ENCODE assay signal across 15 cellular contexts in the genomic region with DNA sequence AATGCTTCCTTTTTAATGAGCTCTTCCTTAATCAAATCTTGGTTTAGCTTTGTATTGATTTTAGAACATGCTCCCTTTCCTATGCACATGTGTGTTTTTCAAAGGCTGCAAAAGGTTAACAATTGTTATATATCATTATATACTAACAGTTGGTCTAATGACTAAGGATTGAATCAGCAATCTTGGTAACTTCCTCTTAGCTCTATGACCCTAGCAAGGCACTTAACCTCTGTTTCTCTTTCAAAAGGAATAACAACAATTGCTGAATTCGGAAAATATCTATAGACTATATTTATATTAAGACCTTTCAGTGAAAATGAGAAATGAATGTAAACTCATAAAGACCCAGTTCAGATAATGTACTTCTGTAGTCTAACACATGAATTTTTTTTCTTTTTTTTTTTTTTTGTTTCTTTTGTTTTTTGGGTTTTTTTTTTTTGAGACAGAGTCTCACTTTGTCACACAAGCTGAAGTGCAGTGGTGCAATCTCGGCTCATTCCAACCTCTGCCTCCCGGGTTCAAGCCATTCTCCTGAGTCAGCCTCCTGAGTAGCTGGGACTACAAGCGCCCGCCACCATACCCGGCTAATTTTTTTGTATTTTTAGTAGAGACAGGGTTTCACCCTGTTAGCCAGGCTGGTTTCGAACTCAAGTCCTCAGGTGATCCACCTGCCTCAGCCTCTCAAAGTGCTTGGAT. TPM values are rescaled to one million over a fixed set of nuclear protein-coding genes. Genes with fewer than 3 reads are reported as not detected.
A peak's percentile ranks its signal among the peaks of the same experiment; 100 is the strongest.
DNase-seq lines count a peak whose midpoint lies in the region; ATAC-seq, FAIRE-seq and TF ChIP-seq lines count a peak whose summit lies in the region.
"Had no signal": no experiment of that assay in that cellular context is flagged by ENCODE, and none has a peak within 500 bp of the region (broad histone marks: within the 10 kb centered on the region; RNA-seq: fewer than 3 reads in every experiment).

No MANE protein-coding gene starts in this region.

- peaks cover 13% of the 10 kb centered on the region for H3K27me3 Mint-ChIP-seq in stimulated activated naive CD8-positive, alpha-beta T cell treated with anti-CD3 and anti-CD28 coated beads, Interleukin-15, amount 100 ng/mL, for 72 hours

- H2AFZ ChIP-seq in trophoblast cell (ENCODE audit: insufficient read depth, low read length, poor library complexity): no peak overlapping the region

- H4K91ac ChIP-seq in trophoblast cell (ENCODE audit: low read depth, low read length): no peak overlapping the region

- no peak overlapping the region for H3K9ac ChIP-seq in trophoblast cell (ENCODE audit: low read length)

- no peaks in the 10 kb centered on the region for H3K27me3 ChIP-seq in bronchial epithelial cell (ENCODE audit: control insufficient read depth, insufficient read depth, low read length)
- no peaks in the 10 kb centered on the region for H3K27me3 ChIP-seq in trophoblast cell (ENCODE audit: insufficient read depth, low read length)

- no peaks in the 10 kb centered on the region for H3K9me3 Mint-ChIP-seq in stimulated activated naive CD8-positive, alpha-beta T cell treated with anti-CD3 and anti-CD28 coated beads, Interleukin-15, amount 100 ng/mL, for 72 hours

- no peak overlapping the region for H3K4me3 Mint-ChIP-seq in stimulated activated naive CD8-positive, alpha-beta T cell treated with anti-CD3 and anti-CD28 coated beads, Interleukin-15, amount 100 ng/mL, for 72 hours
- H3K4me3 Mint-ChIP-seq: activated CD8-positive, alpha-beta T cell treated with anti-CD3 and anti-CD28 coated beads, Interleukin-2, amount 10 ng/mL, durations not matched to agents 7 days and 5 days; activated naive CD4-positive, alpha-beta T cell treated with anti-CD3 and anti-CD28 coated beads, Interleukin-2, amount 50 U/mL, for 24 hours had no signal

- TF ChIP-seq CTCF in bronchial epithelial cell (IDR thresholded peaks at IDR 0.05; ENCODE audit: insufficient read depth, low read length, severe bottlenecking): no peak

- H3K27ac Mint-ChIP-seq in stimulated activated naive CD8-positive, alpha-beta T cell treated with anti-CD3 and anti-CD28 coated beads, Interleukin-15, amount 100 ng/mL, for 72 hours: no peak overlapping the region
- H3K27ac Mint-ChIP-seq: activated CD8-positive, alpha-beta T cell treated with anti-CD3 and anti-CD28 coated beads, Interleukin-2, amount 10 ng/mL, durations not matched to agents 7 days and 5 days; activated naive CD4-positive, alpha-beta T cell treated with anti-CD3 and anti-CD28 coated beads, Interleukin-2, amount 50 U/mL, for 24 hours had no signal

- FAIRE-seq in H54 (lab: Jason Lieb, UNC): peak; percentile 73
- no peak for FAIRE-seq in bronchial epithelial cell (lab: Jason Lieb, UNC)

- H3K4me3 ChIP-seq in bronchial epithelial cell (ENCODE audit: low read depth, low read length) (no peak overlapping the region), trophoblast cell (ENCODE audit: low read depth, low read length) (no peak overlapping the region)
- H3K4me3 ChIP-seq: lung had no signal

- H3K23ac ChIP-seq in trophoblast cell (ENCODE audit: low read length): no peak overlapping the region

- no peak overlapping the region for H2BK5ac ChIP-seq in trophoblast cell (ENCODE audit: low read depth, low read length, poor library complexity)

- H4K12ac ChIP-seq in trophoblast cell (ENCODE audit: low read depth, low read length): no peak overlapping the region

- no peak overlapping the region for H3K14ac ChIP-seq in trophoblast cell (ENCODE audit: low read length)

- ATAC-seq in GM19351 (IDR thresholded peaks at IDR 0.05; ENCODE audit: unreplicated experiment): no peak
- ATAC-seq in stimulated activated naive CD8-positive, alpha-beta T cell treated with anti-CD3 and anti-CD28 coated beads, Interleukin-15, amount 100 ng/mL, for 72 hours: no peak
- ATAC-seq: activated CD8-positive, alpha-beta T cell treated with anti-CD3 and anti-CD28 coated beads, Interleukin-2, amount 10 ng/mL, durations not matched to agents 7 days and 5 days had no signal

- H3K4me1 ChIP-seq in trophoblast cell (ENCODE audit: control insufficient read depth in 1 of 2, insufficient read depth in 2 of 2, low read length in 2 of 2): no peaks in the 10 kb centered on the region

- no peak overlapping the region for H3K27ac ChIP-seq in trophoblast cell (ENCODE audit: low read depth, low read length)

- no peak overlapping the region for H3K4me2 ChIP-seq in trophoblast cell (ENCODE audit: low read length)

- TF ChIP-seq POLR2A in H54 (IDR thresholded peaks at IDR 0.05; ENCODE audit: low read depth, low read length): no peak

- no peak overlapping the region for H2BK120ac ChIP-seq in trophoblast cell (ENCODE audit: insufficient read depth, low read length, poor library complexity)

- DNase-seq in H54 (ENCODE audit: insufficient read length, low spot score) (peak; percentile 86), NCI-H69 (lab: John Stamatoyannopoulos, UW) (peak; percentile 55), bronchial epithelial cell (ENCODE audit: low read depth) (peak; percentile 88), trophoblast cell (peak; percentile 86), 8988T (no peak), activated gamma-delta T cell treated with Interleukin-2 at 50 U/mL for 16 hours (no peak)
- DNase-seq in stimulated activated naive CD8-positive, alpha-beta T cell treated with anti-CD3 and anti-CD28 coated beads, Interleukin-15, amount 100 ng/mL, for 72 hours: no peak
- DNase-seq: activated CD8-positive, alpha-beta T cell treated with anti-CD3 and anti-CD28 coated beads, Interleukin-2, amount 10 ng/mL, durations not matched to agents 7 days and 5 days; hippocampal formation; NCI-H345; stimulated activated CD4-positive, alpha-beta T cell treated with anti-CD3 and anti-CD28 coated beads, Interleukin-4, amount 100 ng/mL, for 1 hour had no signal

- no peaks in the 10 kb centered on the region for H3K79me1 ChIP-seq in trophoblast cell (ENCODE audit: low read length)

- H3K79me2 ChIP-seq in trophoblast cell (ENCODE audit: control insufficient read depth, insufficient read depth, low read length, poor library complexity): no peaks in the 10 kb centered on the region

- no CpG with 5 or more reads among the region's 7 CpGs for WGBS in trophoblast cell (ENCODE audit: extremely low coverage, insufficient coverage, insufficient read length)

- H3K18ac ChIP-seq in trophoblast cell (ENCODE audit: low read length): no peak overlapping the region

- H2AK5ac ChIP-seq in trophoblast cell (ENCODE audit: low read length): no peak overlapping the region

- H4K8ac ChIP-seq in trophoblast cell (ENCODE audit: low read depth, low read length): no peak overlapping the region

- H3K4ac ChIP-seq in trophoblast cell (ENCODE audit: low read depth, low read length): no peak overlapping the region

- no peaks in the 10 kb centered on the region for H3K4me1 Mint-ChIP-seq in stimulated activated naive CD8-positive, alpha-beta T cell treated with anti-CD3 and anti-CD28 coated beads, Interleukin-15, amount 100 ng/mL, for 72 hours
- H3K4me1 Mint-ChIP-seq: activated naive CD4-positive, alpha-beta T cell treated with anti-CD3 and anti-CD28 coated beads, Interleukin-2, amount 50 U/mL, for 24 hours had no signal

- no peaks in the 10 kb centered on the region for H3K36me3 ChIP-seq in bronchial epithelial cell (ENCODE audit: control insufficient read depth, insufficient read depth, low read length)
- no peaks in the 10 kb centered on the region for H3K36me3 ChIP-seq in trophoblast cell (ENCODE audit: control insufficient read depth in 1 of 2, insufficient read depth in 2 of 2, low read length in 2 of 2)

- no peak overlapping the region for H2BK12ac ChIP-seq in trophoblast cell (ENCODE audit: low read length)

- no peaks in the 10 kb centered on the region for H3K9me3 ChIP-seq in trophoblast cell (ENCODE audit: insufficient read depth, low read depth, low read length)

RNA-seq across cellular contexts. Expression of gene HOXA1, which starts 48.8 kb away (rescaled TPM):
- 0.26 TPM in 2 replicates for total RNA-seq in bronchial epithelial cell
- 0.05 and 0.06 TPM in 2 replicates for polyA plus RNA-seq in trophoblast cell (2013)
- total RNA-seq: osteocyte had no signal

RNA-seq across cellular contexts. Expression of gene HOXA2, which starts 55.5 kb away (rescaled TPM):
- total RNA-seq in bronchial epithelial cell: not detected in 2 replicates
- polyA plus RNA-seq in trophoblast cell (2013): not detected in 2 replicates
- total RNA-seq: activated CD8-positive, alpha-beta T cell treated with anti-CD3 and anti-CD28 coated beads, Interleukin-2, amount 10 ng/mL, durations not matched to agents 7 days and 5 days; osteocyte had no signal

Comparison
In these comparisons a context has a peak if more than half of its experiments do, and no peak if none do; other contexts are left out.
1. DNase-seq: peak in H54 (single experiment), NCI-H69 (single experiment), bronchial epithelial cell (single experiment) and trophoblast cell (2 of 2); none in 8988T (single experiment), stimulated activated naive CD8-positive, alpha-beta T cell treated with anti-CD3 and anti-CD28 coated beads, Interleukin-15, amount 100 ng/mL, for 72 hours (0 of 2) and activated gamma-delta T cell treated with Interleukin-2 at 50 U/mL for 16 hours (single experiment).